1 cellular context compared by ENCODE assay signal in genomic region chr1:181106022-181106312, GRCh38.
TF ChIP-seq lines count a peak whose summit lies in the region.

No MANE protein-coding gene starts in this region.

TF ChIP-seq in SK-N-SH treated with all-trans-retinoic acid at 6 μM for 48 hours, 23 proteins besides CTCF, POLR2A, EP300 and RAD21 (continued from another document):
- no peak for TF ChIP-seq POU6F1 (CRISPR knock-in tag; IDR thresholded peaks at IDR 0.05; ENCODE audit: borderline replicate concordance, low read depth)
- no peak for TF ChIP-seq ZNF8 (CRISPR knock-in tag; IDR thresholded peaks at IDR 0.05)
- TF ChIP-seq CSDC2 (CRISPR knock-in tag; IDR thresholded peaks at IDR 0.05), result no peak
- TF ChIP-seq OSR1 (CRISPR knock-in tag; IDR thresholded peaks at IDR 0.05), result no peak
- no peak for TF ChIP-seq GLIS3 (CRISPR knock-in tag; IDR thresholded peaks at IDR 0.05)
- no peak for TF ChIP-seq ARNTL (CRISPR knock-in tag; IDR thresholded peaks at IDR 0.05; ENCODE audit: borderline replicate concordance, low read depth)
TF ChIP-seq in SK-N-SH treated with all-trans-retinoic acid at 6 μM for 48 hours: peak in this region for 0.
